In the genomic region with DNA sequence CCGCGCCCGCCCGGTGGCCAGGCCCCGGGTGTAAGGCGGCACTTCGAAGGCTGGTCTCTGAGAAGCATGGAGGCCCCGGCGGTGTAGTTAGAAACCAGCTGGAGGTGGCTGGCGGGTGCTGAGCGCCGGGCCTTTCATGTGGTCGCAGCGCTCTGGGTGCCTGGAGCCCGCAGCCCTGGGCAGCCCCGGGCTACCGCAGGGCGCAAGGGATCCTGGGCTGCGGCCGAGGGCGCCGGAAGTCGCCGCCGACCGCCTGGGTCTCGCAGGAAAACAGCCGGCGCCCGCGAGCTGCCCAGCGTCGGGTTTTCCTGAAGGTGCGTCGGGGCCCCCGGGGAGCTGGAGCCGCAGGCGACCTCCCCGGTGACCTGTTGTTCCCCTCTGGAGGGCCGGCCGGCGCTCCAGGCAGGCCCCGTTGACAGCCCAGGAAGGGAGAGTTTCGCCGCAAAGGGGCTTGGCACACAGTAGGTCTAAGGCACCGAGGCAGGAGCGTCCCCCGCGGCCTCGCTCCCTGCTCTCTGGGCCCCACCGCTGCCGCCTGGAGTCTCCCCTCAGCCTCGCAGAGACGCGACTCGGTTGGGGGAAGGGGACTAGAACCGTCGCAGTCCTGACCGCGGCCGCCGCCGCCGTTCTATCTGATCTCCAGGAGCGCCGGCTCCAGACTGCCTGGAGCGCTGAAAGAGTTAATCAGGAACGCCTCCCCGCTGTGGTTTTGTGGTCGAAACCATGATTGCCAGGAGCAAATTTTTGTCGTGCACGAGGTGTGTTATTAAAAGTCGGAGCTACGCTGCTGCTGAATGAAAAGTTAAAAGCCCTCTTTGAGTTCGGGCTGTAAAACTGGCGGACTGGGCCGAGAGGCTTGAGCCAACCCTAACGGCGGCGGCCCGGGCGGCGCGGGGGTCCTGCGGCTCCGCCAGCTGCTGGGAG, we compare ENCODE assay signal across 8 cellular contexts. TPM values are rescaled to one million over a fixed set of nuclear protein-coding genes. Genes with fewer than 3 reads are reported as not detected.
DNase-seq lines count a peak whose midpoint lies in the region; ATAC-seq, FAIRE-seq and TF ChIP-seq lines count a peak whose summit lies in the region.

No MANE protein-coding gene starts in this region.

- no peaks in the 10 kb centered on the region for H3K36me3 ChIP-seq in adipocyte (ENCODE audit: control insufficient read depth, insufficient read depth, low read length, severe bottlenecking)

- H3K9ac ChIP-seq in adipocyte (ENCODE audit: low read length): peak overlapping the region; percentile 71

- no peak for TF ChIP-seq POLR2A in GM12892 (IDR thresholded peaks at IDR 0.05; ENCODE audit: low read depth, low read length)

- peaks cover 42 to 48% (median 46%) of the 10 kb centered on the region in 3 donors for H3K4me1 Mint-ChIP-seq in T-cell

- H3K27me3 ChIP-seq in adipocyte (replicated peaks; ENCODE audit: control insufficient read depth, insufficient read depth, low read length): peaks cover 52% of the 10 kb centered on the region
- H3K27me3 ChIP-seq in right cardiac atrium (ENCODE audit: control insufficient read depth, insufficient read depth): no peaks in the 10 kb centered on the region

- no peaks in the 10 kb centered on the region for H3K36me3 Mint-ChIP-seq in T-cell

- peak overlapping the region in 1 of 2 donors; percentile 12 for H3K27ac Mint-ChIP-seq in T-cell

- H3K27ac ChIP-seq in right cardiac atrium (ENCODE audit: low read length): no peak overlapping the region

- POLR2A ChIA-PET in T-cell (lab: Charles Lee): interaction anchor here in 1 of 2 donors (0.9 kb wide), 1 partner anchor 587 kb away, joined by 3 read pairs; no protein-coding TSS in a partner anchor

- peaks cover 13% of the 10 kb centered on the region for H3K4me1 ChIP-seq in adipocyte (ENCODE audit: control insufficient read depth, insufficient read depth, low read length)
- peaks cover 2% of the 10 kb centered on the region for H3K4me1 ChIP-seq in right cardiac atrium (ENCODE audit: control insufficient read depth, insufficient read depth, low read length)

- H3K9me3 ChIP-seq in adipocyte (ENCODE audit: control insufficient read depth, low read length) (no peaks in the 10 kb centered on the region), right cardiac atrium (ENCODE audit: control insufficient read depth, low read length) (no peaks in the 10 kb centered on the region)

- H3K9me3 Mint-ChIP-seq in T-cell: no peaks in the 10 kb centered on the region

- DNase-seq in GM12892 (ENCODE audit: insufficient read length) (peak; percentile 75), T-cell (peak; percentile 23 to 71 (median 50)), adipocyte (ENCODE audit: low read depth) (peak; percentile 73), right cardiac atrium (peak; percentile 58 to 76 (median 75)), skeletal muscle cell (ENCODE audit: low read depth) (no peak), DMS153 (lab: John Stamatoyannopoulos, UW) (no peak), NCI-H524 (lab: John Stamatoyannopoulos, UW) (no peak)

- peak; percentile 69 for FAIRE-seq in GM12892 (lab: Jason Lieb, UNC)

- CTCF ChIA-PET in T-cell (lab: Charles Lee): interaction anchor here in 1 of 2 donors (1.1 kb wide), 1 partner anchor 93 kb away, joined by 3 read pairs; a partner anchor contains a TSS

- intact Hi-C loops in right cardiac atrium (cut with DNase I): loop anchor here in 1 of 4 donors (5.0 kb wide), 1 partner anchor 70 kb away; no protein-coding TSS in a partner anchor

- 11% methylated on average over 86 of the region's 86 CpGs for WGBS in right cardiac atrium

- H3K4me3 ChIP-seq in adipocyte (ENCODE audit: low read length): peak overlapping the region; percentile 77
- H3K4me3 ChIP-seq in right cardiac atrium (ENCODE audit: low read length): peak overlapping the region; percentile 47
- peak overlapping the region; percentile 48 for H3K4me3 ChIP-seq in skeletal muscle cell (ENCODE audit: low read depth, low read length)

- ATAC-seq in HG03432 (IDR thresholded peaks at IDR 0.05; ENCODE audit: unreplicated experiment): peak; percentile 79
- ATAC-seq in T-cell (replicated peaks in 1 of 4): peak; percentile 67 to 78 (median 77)
- ATAC-seq in right cardiac atrium: peak; percentile 71 to 76

- peak overlapping the region; percentile 69 to 87 (median 79) for H3K4me3 Mint-ChIP-seq in T-cell

- peaks cover 13 to 55% of the 10 kb centered on the region in 2 donors for H3K27me3 Mint-ChIP-seq in T-cell

RNA-seq across cellular contexts. Expression of a gene that starts 2.8 kb away (rescaled TPM):
- polyA plus RNA-seq in GM12892 (2012; ENCODE audit: missing spikeins): 0.28 TPM
- not detected for total RNA-seq in T-cell
- 1 to 10 TPM in 1 of 4 donors, under 1 TPM in 2, not detected in 1; 0.39 to 1.7 (median 0.85) TPM for total RNA-seq in right cardiac atrium
- polyA plus RNA-seq in right cardiac atrium: not detected

Comparison
In these comparisons a context has a peak if more than half of its experiments do, and no peak if none do; other contexts are left out.
1. DNase-seq: peak in GM12892 (single experiment), T-cell (34 of 34), adipocyte (single experiment) and right cardiac atrium (3 of 3); none in skeletal muscle cell (single experiment), DMS153 (single experiment) and NCI-H524 (0 of 2).
2. Peak in every context shown above with its lines, with median percentiles within 50 percentile points of each other: ATAC-seq and H3K4me3 ChIP-seq.